In genomic region chr11:62267576-62267975, GRCh38 we compare ENCODE assay signal across 32 cellular contexts. TPM values are rescaled to one million over a fixed set of nuclear protein-coding genes. Genes with fewer than 3 reads are reported as not detected.
"Had no signal": no experiment of that assay in that cellular context is flagged by ENCODE, and none has a peak within 500 bp of the region (broad histone marks: within the 10 kb centered on the region; RNA-seq: fewer than 3 reads in every experiment).

No MANE protein-coding gene starts in this region.

- ATAC-seq: gastroesophageal sphincter, left colon, right lobe of liver had no signal

- H3K4me3 Mint-ChIP-seq: activated B cell treated with CpG ODN at 0.5 μM for 24 hours; activated CD4-positive, alpha-beta memory T cell treated with anti-CD3 and anti-CD28 coated beads for 36 hours; activated CD4-positive, alpha-beta T cell treated with anti-CD3 and anti-CD28 coated beads, Interleukin-2, amount 10 ng/mL, durations not matched to agents 24 days and 14 days; central memory CD8-positive, alpha-beta T cell; dendritic cell treated with granulocyte-macrophage colony-stimulating factor and Interleukin-4, amounts not matched to agents 40 ng/mL and 50 ng/mL, for 4 days; mesothelial cell of epicardium; naive B cell; T-helper 2 cell treated with Interferon-gamma antibody and Interleukin-4, amounts not matched to agents 5 μg/mL and 100 μg/mL, for 36 hours had no signal

- H3K4me1 ChIP-seq: gastroesophageal sphincter, right lobe of liver, stomach, thyroid gland, upper lobe of left lung had no signal

- H3K9me3 ChIP-seq: gastroesophageal sphincter, ovary, right lobe of liver, stomach, thyroid gland, upper lobe of left lung had no signal

- H3K36me3 ChIP-seq: gastroesophageal sphincter, ovary, right lobe of liver, stomach, thyroid gland, upper lobe of left lung had no signal

- H3K4me1 Mint-ChIP-seq: activated B cell treated with CpG ODN at 0.5 μM for 24 hours; central memory CD8-positive, alpha-beta T cell; mesothelial cell of epicardium; naive B cell had no signal

- H3K27ac Mint-ChIP-seq: activated B cell treated with CpG ODN at 0.5 μM for 24 hours; dendritic cell treated with granulocyte-macrophage colony-stimulating factor and Interleukin-4, amounts not matched to agents 40 ng/mL and 50 ng/mL, for 4 days; mesothelial cell of epicardium; naive B cell; progenitor cell of endocrine pancreas; T-helper 2 cell treated with Interferon-gamma antibody and Interleukin-4, amounts not matched to agents 5 μg/mL and 100 μg/mL, for 36 hours had no signal

- H3K4me3 ChIP-seq: gastroesophageal sphincter, hepatocyte, ovary, right lobe of liver, stomach, thyroid gland, upper lobe of left lung had no signal

- H3K27ac ChIP-seq: gastroesophageal sphincter, hepatocyte, ovary, right lobe of liver, stomach, thyroid gland, upper lobe of left lung had no signal

- H3K9me3 Mint-ChIP-seq: activated B cell treated with CpG ODN at 0.5 μM for 24 hours; activated CD4-positive, alpha-beta memory T cell treated with anti-CD3 and anti-CD28 coated beads for 36 hours; activated CD4-positive, alpha-beta T cell treated with anti-CD3 and anti-CD28 coated beads, Interleukin-2, amount 10 ng/mL, durations not matched to agents 24 days and 14 days; central memory CD8-positive, alpha-beta T cell; dendritic cell treated with granulocyte-macrophage colony-stimulating factor and Interleukin-4, amounts not matched to agents 40 ng/mL and 50 ng/mL, for 4 days; mesothelial cell of epicardium; T-helper 2 cell treated with Interferon-gamma antibody and Interleukin-4, amounts not matched to agents 5 μg/mL and 100 μg/mL, for 36 hours had no signal

- H3K27me3 ChIP-seq: ovary, right lobe of liver, thyroid gland, upper lobe of left lung had no signal

- H3K36me3 Mint-ChIP-seq: activated CD4-positive, alpha-beta memory T cell treated with anti-CD3 and anti-CD28 coated beads for 36 hours; mesothelial cell of epicardium had no signal

- DNase-seq: activated B cell treated with CpG ODN at 0.5 μM for 24 hours; activated CD4-positive, alpha-beta memory T cell treated with anti-CD3 and anti-CD28 coated beads for 36 hours; activated CD4-positive, alpha-beta T cell treated with anti-CD3 and anti-CD28 coated beads, Interleukin-2, amount 10 ng/mL, durations not matched to agents 24 days and 14 days; activated CD8-positive, alpha-beta memory T cell treated with anti-CD3 and anti-CD28 coated beads, Interleukin-2, amount 50 U/mL, for 4 hours; activated effector memory CD4-positive, alpha-beta T cell treated with Interleukin-2 at 50 U/mL for 16 hours; activated naive CD4-positive, alpha-beta T cell treated with Interleukin-2 at 50 U/mL for 16 hours; activated T-cell treated with anti-CD3 and anti-CD28 coated beads, Interleukin-2, amount 50 U/mL, for 48 hours; amygdala; effector CD8-positive, alpha-beta T cell; kidney; left colon; naive B cell; ovary; right lobe of liver; stimulated activated CD4-positive, alpha-beta T cell treated with anti-CD3 and anti-CD28 coated beads, Interleukin-2, amount 100 ng/mL, for 48 hours; stomach; T-helper 1 cell; thyroid gland; upper lobe of left lung had no signal

RNA-seq across cellular contexts. Expression of gene SCGB2A2, which starts 2.4 kb away (rescaled TPM):
- total RNA-seq: activated B cell treated with CpG ODN at 0.5 μM for 24 hours; activated CD4-positive, alpha-beta memory T cell treated with anti-CD3 and anti-CD28 coated beads for 36 hours; activated CD4-positive, alpha-beta T cell treated with anti-CD3 and anti-CD28 coated beads, Interleukin-2, amount 10 ng/mL, durations not matched to agents 24 days and 14 days; activated CD8-positive, alpha-beta memory T cell treated with anti-CD3 and anti-CD28 coated beads for 36 hours; epithelial cell of proximal tubule; hepatocyte; kidney; left colon; liver; mesothelial cell of epicardium; ovary; progenitor cell of endocrine pancreas; renal cortical epithelial cell; right lobe of liver; skeletal muscle tissue; stomach; thyroid gland; upper lobe of left lung had no signal
- polyA plus RNA-seq: hepatocyte, liver, neural cell, ovary had no signal

RNA-seq across cellular contexts. Expression of gene SCGB1D2, which starts 25.5 kb away (rescaled TPM):
- total RNA-seq: activated B cell treated with CpG ODN at 0.5 μM for 24 hours; activated CD4-positive, alpha-beta memory T cell treated with anti-CD3 and anti-CD28 coated beads for 36 hours; activated CD4-positive, alpha-beta T cell treated with anti-CD3 and anti-CD28 coated beads, Interleukin-2, amount 10 ng/mL, durations not matched to agents 24 days and 14 days; activated CD8-positive, alpha-beta memory T cell treated with anti-CD3 and anti-CD28 coated beads for 36 hours; epithelial cell of proximal tubule; hepatocyte; left colon; liver; mesothelial cell of epicardium; progenitor cell of endocrine pancreas; renal cortical epithelial cell; right lobe of liver; skeletal muscle tissue; stomach; thyroid gland; upper lobe of left lung had no signal
- polyA plus RNA-seq: hepatocyte, liver, neural cell, stomach had no signal

RNA-seq across cellular contexts. Expression of gene SCGB1D4, which starts 31.3 kb away (rescaled TPM):
- total RNA-seq: activated B cell treated with CpG ODN at 0.5 μM for 24 hours; activated CD4-positive, alpha-beta memory T cell treated with anti-CD3 and anti-CD28 coated beads for 36 hours; activated CD4-positive, alpha-beta T cell treated with anti-CD3 and anti-CD28 coated beads, Interleukin-2, amount 10 ng/mL, durations not matched to agents 24 days and 14 days; activated CD8-positive, alpha-beta memory T cell treated with anti-CD3 and anti-CD28 coated beads for 36 hours; epithelial cell of proximal tubule; gastroesophageal sphincter; hepatocyte; kidney; left colon; liver; mesothelial cell of epicardium; progenitor cell of endocrine pancreas; renal cortical epithelial cell; right lobe of liver; skeletal muscle tissue; stomach; thyroid gland; upper lobe of left lung had no signal
- polyA plus RNA-seq: hepatocyte, liver, neural cell, ovary, stomach had no signal

RNA-seq across cellular contexts. Expression of gene SCGB2A1, which starts 59.1 kb away (rescaled TPM):
- total RNA-seq: activated B cell treated with CpG ODN at 0.5 μM for 24 hours; activated CD4-positive, alpha-beta memory T cell treated with anti-CD3 and anti-CD28 coated beads for 36 hours; activated CD4-positive, alpha-beta T cell treated with anti-CD3 and anti-CD28 coated beads, Interleukin-2, amount 10 ng/mL, durations not matched to agents 24 days and 14 days; activated CD8-positive, alpha-beta memory T cell treated with anti-CD3 and anti-CD28 coated beads for 36 hours; epithelial cell of proximal tubule; hepatocyte; mesothelial cell of epicardium; progenitor cell of endocrine pancreas; renal cortical epithelial cell; right lobe of liver; skeletal muscle tissue had no signal
- polyA plus RNA-seq: hepatocyte, liver, neural cell had no signal
